Comparison of ENCODE assay signal across 23 cellular contexts in the genomic region with DNA sequence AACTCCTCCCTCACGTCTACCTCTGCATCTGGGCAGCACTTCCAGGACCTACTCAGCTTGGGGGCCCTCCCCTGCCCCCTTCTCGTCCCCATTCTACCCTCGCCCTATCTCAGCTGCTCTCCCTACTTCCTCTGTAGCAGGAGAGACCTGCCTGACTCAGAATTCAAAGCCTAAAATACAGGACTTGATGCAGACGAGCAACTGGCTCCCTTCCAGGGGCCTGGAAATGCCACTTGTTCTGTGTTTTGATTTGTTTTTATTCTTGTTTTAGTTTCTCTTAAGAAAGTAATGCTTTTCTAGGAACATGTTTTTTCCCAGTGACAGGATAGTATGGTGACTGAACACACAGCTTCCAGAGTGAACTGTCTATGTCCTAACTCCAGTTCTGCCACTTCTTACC.
"Had no signal": no experiment of that assay in that cellular context is flagged by ENCODE, and none has a peak within 500 bp of the region (broad histone marks: within the 10 kb centered on the region; RNA-seq: fewer than 3 reads in every experiment).

No MANE protein-coding gene starts in this region.

- H3K27ac ChIP-seq: colonic mucosa, coronary artery, dorsolateral prefrontal cortex, epithelial cell of prostate, esophagus muscularis mucosa, foreskin keratinocyte, gastrocnemius medialis, gastroesophageal sphincter, heart left ventricle, heart right ventricle had no signal

- H3K36me3 ChIP-seq: colonic mucosa, esophagus muscularis mucosa, esophagus squamous epithelium, gastrocnemius medialis, gastroesophageal sphincter, heart left ventricle, heart right ventricle had no signal

- H3K4me3 ChIP-seq: colonic mucosa, coronary artery, dorsolateral prefrontal cortex, esophagus muscularis mucosa, esophagus squamous epithelium, gastrocnemius medialis, gastroesophageal sphincter, heart left ventricle, heart right ventricle had no signal

- H3K4me1 ChIP-seq: colonic mucosa, foreskin keratinocyte, gastrocnemius medialis, heart left ventricle, heart right ventricle had no signal

- H3K27me3 ChIP-seq: colonic mucosa, esophagus muscularis mucosa, foreskin keratinocyte, gastrocnemius medialis, gastroesophageal sphincter had no signal

- DNase-seq: colonic mucosa; cortex of kidney; dermis blood vessel endothelial cell; dorsolateral prefrontal cortex; effector CD4-positive, alpha-beta T cell; effector CD8-positive, alpha-beta T cell; effector memory CD4-positive, alpha-beta T cell; effector memory CD8-positive, alpha-beta T cell; endodermal cell; erythroblast; esophagus squamous epithelium; foreskin fibroblast; foreskin keratinocyte; foreskin melanocyte; gastrocnemius medialis; glutamatergic neuron; head of caudate nucleus; heart left ventricle; heart right ventricle had no signal

- H3K9me3 ChIP-seq: colonic mucosa, esophagus muscularis mucosa, esophagus squamous epithelium, gastrocnemius medialis, gastroesophageal sphincter, heart left ventricle, heart right ventricle had no signal
